1 cellular context compared by ENCODE assay signal in genomic region chr5:132928008-132928407, GRCh38.
A peak's percentile ranks its signal among the peaks of the same experiment; 100 is the strongest.
TF ChIP-seq lines count a peak whose summit lies in the region.

No MANE protein-coding gene starts in this region.

TF ChIP-seq in K562, 482 proteins besides CTCF, POLR2A, EP300 and RAD21:
- TF ChIP-seq NFIX (CRISPR knock-in tag; IDR thresholded peaks at IDR 0.05; ENCODE audit: low read depth) (no peak), DDX20 (tag; IDR thresholded peaks at IDR 0.05; ENCODE audit: low read depth) (peak; percentile 60; the same call in 1 of the 2 replicates), MECOM (CRISPR knock-in tag; IDR thresholded peaks at IDR 0.05) (peak; percentile 82), IRF9 (tag; IDR thresholded peaks at IDR 0.05) (peak; percentile 72; the same call in 1 of the 2 replicates), ZNF311 (CRISPR knock-in tag; IDR thresholded peaks at IDR 0.05) (0 out of 2 replicates have a peak, but pooled peaks have one; percentile 29), SMAD4 (CRISPR knock-in tag; conservative IDR thresholded peaks at IDR 0.05) (peak; percentile 48; the same call in 1 of the 2 replicates), ZNF395 (CRISPR knock-in tag; IDR thresholded peaks at IDR 0.05) (0 out of 2 replicates have a peak, but pooled peaks have one; percentile 30), ZNF668 (CRISPR knock-in tag; IDR thresholded peaks at IDR 0.05) (peak; percentile 58; the same call in 1 of the 2 replicates), BCL6 (CRISPR knock-in tag; IDR thresholded peaks at IDR 0.05) (no peak), ZNF592 (IDR thresholded peaks at IDR 0.05) (peak; percentile 80), ZNF740 (CRISPR knock-in tag; IDR thresholded peaks at IDR 0.05) (no peak), ZNF740 (tag; IDR thresholded peaks at IDR 0.05) (peak in 1 of 2 experiments; percentile 72; a peak in 1 of 4 replicates), PTRF (tag; IDR thresholded peaks at IDR 0.05) (peak; percentile 67), NEUROD1 (IDR thresholded peaks at IDR 0.05; ENCODE audit: borderline replicate concordance, low read depth, low read length, partially characterized antibody) (no peak), DMBX1 (CRISPR knock-in tag; IDR thresholded peaks at IDR 0.05; ENCODE audit: borderline replicate concordance) (peak; percentile 82), GTF2A2 (tag; IDR thresholded peaks at IDR 0.05) (0 out of 2 replicates have a peak, but pooled peaks have one; percentile 47), CXXC5 (CRISPR knock-in tag; IDR thresholded peaks at IDR 0.05) (0 out of 2 replicates have a peak, but pooled peaks have one; percentile 26), NR2C1 (IDR thresholded peaks at IDR 0.05) (no peak), NR2C1 (tag; IDR thresholded peaks at IDR 0.05) (0 out of 2 replicates have a peak, but pooled peaks have one; percentile 43), PTTG1 (tag; IDR thresholded peaks at IDR 0.05; ENCODE audit: low read depth) (peak; percentile 71), ZMIZ1 (IDR thresholded peaks at IDR 0.05; ENCODE audit: low read depth in 2 of 2, low read length in 2 of 2) (no peak)
